In the genomic region with DNA sequence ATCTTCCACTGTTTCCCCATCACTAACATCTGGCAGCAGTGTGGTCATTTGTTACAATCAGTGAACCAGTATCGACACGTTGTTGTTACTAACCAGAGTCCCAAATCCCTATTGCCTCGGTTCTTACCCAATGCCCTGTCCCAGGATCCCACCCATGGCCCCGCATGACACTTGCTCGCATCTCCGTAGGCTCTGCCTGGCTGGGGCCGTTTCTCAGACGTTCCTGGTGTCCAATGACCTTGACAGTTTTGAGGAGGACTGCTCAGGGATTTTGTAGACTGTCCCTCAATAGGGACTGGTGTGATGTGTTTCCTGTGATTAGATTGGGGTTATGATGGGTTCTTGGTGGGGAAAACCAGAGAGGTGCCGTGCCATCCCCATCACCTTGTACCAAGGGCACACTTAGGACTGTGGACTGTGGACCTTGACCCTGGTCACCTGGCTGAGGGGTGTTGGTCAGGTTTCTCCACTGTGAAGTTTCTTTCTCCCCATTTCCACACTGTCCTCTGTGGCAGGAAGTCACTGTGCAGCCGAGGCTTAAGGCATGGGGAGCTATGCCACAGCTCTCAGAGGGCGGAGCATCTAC, we compare ENCODE assay signal across 21 cellular contexts.
A peak's percentile ranks its signal among the peaks of the same experiment; 100 is the strongest.
DNase-seq lines count a peak whose midpoint lies in the region; TF ChIP-seq lines count a peak whose summit lies in the region.
"Had no signal": no experiment of that assay in that cellular context is flagged by ENCODE, and none has a peak within 500 bp of the region (broad histone marks: within the 10 kb centered on the region; RNA-seq: fewer than 3 reads in every experiment).

No MANE protein-coding gene starts in this region.

- H3K27me3 ChIP-seq in BLaER1 treated with 17β-estradiol and CSF1 and Interleukin-3, amounts not matched to agents 10 nM and 100 nM, result peaks cover 19 to 61% (median 39%) of the 10 kb centered on the region in 11 experiments
- peaks cover 67% of the 10 kb centered on the region for H3K27me3 ChIP-seq in osteoblast (ENCODE audit: insufficient read depth, low read length)
- H3K27me3 ChIP-seq: MG63 had no signal

- no peak overlapping the region for H3K9ac ChIP-seq in BLaER1 treated with 17β-estradiol and CSF1 and Interleukin-3, amounts not matched to agents 10 nM and 100 nM

- no peak for TF ChIP-seq CTCF in osteoblast (IDR thresholded peaks at IDR 0.05; ENCODE audit: extremely low read depth, low read depth, low read length)

- no peaks in the 10 kb centered on the region for H3K79me2 ChIP-seq in osteoblast (ENCODE audit: insufficient read depth, low read length)

- H3K36me3 ChIP-seq in BLaER1 treated with 17β-estradiol and CSF1 and Interleukin-3, amounts not matched to agents 10 nM and 100 nM, result 0 out of 22 replicates have a peak, but pooled peaks cover 0 to 5% (median 0%) of the 10 kb centered on the region in 11 experiments
- no peaks in the 10 kb centered on the region for H3K36me3 ChIP-seq in osteoblast (ENCODE audit: insufficient read depth, low read length)
- H3K36me3 ChIP-seq: MG63 had no signal

- H3K4me3 ChIP-seq in BLaER1 treated with 17β-estradiol and CSF1 and Interleukin-3, amounts not matched to agents 10 nM and 100 nM, result no peak overlapping the region
- no peak overlapping the region for H3K4me3 ChIP-seq in osteoblast (ENCODE audit: insufficient read depth, low read length)
- H3K4me3 ChIP-seq: MG63 had no signal

- H3K4me2 ChIP-seq in BLaER1 treated with 17β-estradiol and CSF1 and Interleukin-3, amounts not matched to agents 10 nM and 100 nM, result peak overlapping the region in 9 of 11 experiments; percentile 4 to 64 (median 37); a peak in 14 of 22 replicates
- H3K4me2 ChIP-seq in osteoblast (ENCODE audit: insufficient read depth, low read length), result no peak overlapping the region

- in situ Hi-C loops in G401 (cut with HindIII; ENCODE audit: low sequenced_read_pairs), result no loop called here

- H3K4me1 ChIP-seq in BLaER1 treated with 17β-estradiol and CSF1 and Interleukin-3, amounts not matched to agents 10 nM and 100 nM, result peaks cover 14 to 53% (median 46%) of the 10 kb centered on the region in 10 experiments
- H3K4me1 ChIP-seq in osteoblast (ENCODE audit: insufficient read depth, low read length), result no peaks in the 10 kb centered on the region

- peaks cover 0 to 27% (median 3%) of the 10 kb centered on the region in 11 experiments; a peak in 11 of 22 replicates for H4K20me1 ChIP-seq in BLaER1 treated with 17β-estradiol and CSF1 and Interleukin-3, amounts not matched to agents 10 nM and 100 nM
- no peaks in the 10 kb centered on the region for H4K20me1 ChIP-seq in osteoblast (ENCODE audit: insufficient read depth, low read length)

- H3K9me3 ChIP-seq in BLaER1 treated with 17β-estradiol and CSF1 and Interleukin-3, amounts not matched to agents 10 nM and 100 nM (replicated peaks in 1 of 11), result peaks cover 24 to 35% (median 31%) of the 10 kb centered on the region in 11 experiments
- H3K9me3 ChIP-seq in osteoblast (ENCODE audit: low read depth, low read length), result no peaks in the 10 kb centered on the region
- H3K9me3 ChIP-seq: MG63 had no signal

- DNase-seq in 8988T (peak; percentile 2), ecto neural progenitor cell (ENCODE audit: low spot score) (peak; percentile 21), osteoblast (ENCODE audit: insufficient read length, low spot score, missing footprints) (peak; percentile 61), GOT3 (lab: John Stamatoyannopoulos, UW) (no peak), T-helper 2 cell (no peak), G401 (ENCODE audit: low spot score) (no peak)
- DNase-seq: ACHN; C1 segment of cervical spinal cord; CD8-positive, alpha-beta T cell; DND-41; GDM1; Kasumi-1; MG63; NCI-H1417; NCI-H1694 treated with DMSO at 0.1 percent for 48 hours; NCI-H2081 treated with DMSO at 0.1 percent for 48 hours; NCI-H2171 treated with DMSO at 0.1 percent for 48 hours; NCI-H526 treated with DMSO at 0.1 percent for 48 hours; OCI-M1; SHP77 had no signal

- no peak overlapping the region for H2AFZ ChIP-seq in osteoblast (ENCODE audit: low read length)

- H3K27ac ChIP-seq in BLaER1 treated with 17β-estradiol and CSF1 and Interleukin-3, amounts not matched to agents 10 nM and 100 nM, result no peak overlapping the region
- H3K27ac ChIP-seq in osteoblast (ENCODE audit: low read depth, low read length), result no peak overlapping the region

Comparison
In these comparisons a context has a peak if more than half of its experiments do, and no peak if none do; other contexts are left out.
1. DNase-seq: peak in 8988T (single experiment), ecto neural progenitor cell (single experiment) and osteoblast (single experiment); none in GOT3 (single experiment), T-helper 2 cell (0 of 5) and G401 (single experiment).